In genomic region chr6:96947055-96947454, GRCh38 we compare ENCODE assay signal across 14 cellular contexts. TPM values are rescaled to one million over a fixed set of nuclear protein-coding genes. Genes with fewer than 3 reads are reported as not detected.
DNase-seq lines count a peak whose midpoint lies in the region; ATAC-seq and TF ChIP-seq lines count a peak whose summit lies in the region.
"Had no signal": no experiment of that assay in that cellular context is flagged by ENCODE, and none has a peak within 500 bp of the region (broad histone marks: within the 10 kb centered on the region; RNA-seq: fewer than 3 reads in every experiment).

No MANE protein-coding gene starts in this region.

- ATAC-seq in HCT116 = no peak
- peak; percentile 94 for ATAC-seq in HG03442 (IDR thresholded peaks at IDR 0.05; ENCODE audit: unreplicated experiment)
- ATAC-seq in stimulated activated effector memory CD8-positive, alpha-beta T cell treated with anti-CD3 and anti-CD28 coated beads, Interleukin-12 subunit alpha, Interleukin-12 subunit beta, amount 100 ng/mL, for 72 hours = peak; percentile 93
- ATAC-seq: A549, K562 had no signal

- no peak overlapping the region for H2AFZ ChIP-seq in HCT116 (ENCODE audit: low read depth, low read length, poor library complexity, severe bottlenecking)

- TF ChIP-seq POLR2A in HCT116 (IDR thresholded peaks at IDR 0.05; ENCODE audit: borderline replicate concordance, extremely low read depth, insufficient read depth, insufficient read length) = no peak

- peak; percentile 59 for DNase-seq in activated CD4-positive, alpha-beta T cell treated with anti-CD3 and anti-CD28 coated beads, Interleukin-2, amount 10 ng/mL, durations not matched to agents 24 days and 14 days
- no peak for DNase-seq in activated CD4-positive, alpha-beta T cell treated with anti-CD3 and anti-CD28 coated beads for 4 hours
- DNase-seq in HCT116 (ENCODE audit: low read depth, low spot score) (no peak), NCI-H187 (lab: John Stamatoyannopoulos, UW) (no peak), retina (no peak)
- DNase-seq in stimulated activated effector memory CD8-positive, alpha-beta T cell treated with anti-CD3 and anti-CD28 coated beads, Interleukin-12 subunit alpha, Interleukin-12 subunit beta, amount 100 ng/mL, for 72 hours (ENCODE audit: low spot score in 2 of 2) = no peak
- DNase-seq in stimulated activated naive CD4-positive, alpha-beta T cell treated with Interleukin-2 at 50 U/mL for 16 hours (lab: John Stamatoyannopoulos, UW) = no peak
- DNase-seq: amygdala, NCI-H82 had no signal

- peaks cover 4% of the 10 kb centered on the region for H3K27me3 Mint-ChIP-seq in activated CD4-positive, alpha-beta T cell treated with anti-CD3 and anti-CD28 coated beads, Interleukin-2, amount 10 ng/mL, durations not matched to agents 24 days and 14 days

- RAD21 ChIA-PET in HCT116 (lab: Charles Lee; ENCODE audit: low non-redundant PET in 1 of 2, low total read pairs in 2 of 2, uncharacterized antibody in 2 of 2, unreplicated experiment in 2 of 2) = no interaction called here

- no TSS peak for BruUV-seq in HCT116 (replicated peaks; lab: Mats Ljungman, UMichigan)

- no peaks in the 10 kb centered on the region for H4K20me1 ChIP-seq in HCT116 (ENCODE audit: insufficient read depth)

- H3K36me3 ChIP-seq in HCT116 (ENCODE audit: control insufficient read depth in 1 of 2, insufficient read depth in 2 of 2, low read length in 2 of 2) = no peaks in the 10 kb centered on the region

- no peaks in the 10 kb centered on the region for H3K4me1 ChIP-seq in HCT116 (ENCODE audit: control insufficient read depth in 1 of 2, insufficient read depth in 2 of 2, low read length in 2 of 2)
- H3K4me1 ChIP-seq: A549 had no signal

- CTCF ChIA-PET in HCT116 (lab: Charles Lee) = no interaction called here

- no peaks in the 10 kb centered on the region for H3K9me3 ChIP-seq in HCT116 (ENCODE audit: control insufficient read depth in 1 of 2, insufficient read depth in 1 of 2, low read depth in 1 of 2, low read length in 2 of 2)
- H3K9me3 ChIP-seq: A549 had no signal

- no peak overlapping the region for H3K9ac ChIP-seq in HCT116 (ENCODE audit: low read length)

- no peak overlapping the region for H3K4me3 Mint-ChIP-seq in activated CD4-positive, alpha-beta T cell treated with anti-CD3 and anti-CD28 coated beads, Interleukin-2, amount 10 ng/mL, durations not matched to agents 24 days and 14 days
- no peak overlapping the region for H3K4me3 Mint-ChIP-seq in stimulated activated effector memory CD8-positive, alpha-beta T cell treated with anti-CD3 and anti-CD28 coated beads, Interleukin-12 subunit alpha, Interleukin-12 subunit beta, amount 100 ng/mL, for 72 hours

- H3K4me2 ChIP-seq in HCT116 (ENCODE audit: low read length) = no peak overlapping the region
- H3K4me2 ChIP-seq: A549 had no signal

- H3K27ac Mint-ChIP-seq in activated CD4-positive, alpha-beta T cell treated with anti-CD3 and anti-CD28 coated beads, Interleukin-2, amount 10 ng/mL, durations not matched to agents 24 days and 14 days = no peak overlapping the region
- H3K27ac Mint-ChIP-seq in stimulated activated effector memory CD8-positive, alpha-beta T cell treated with anti-CD3 and anti-CD28 coated beads, Interleukin-12 subunit alpha, Interleukin-12 subunit beta, amount 100 ng/mL, for 72 hours = no peak overlapping the region

- H3K79me2 ChIP-seq in HCT116 (ENCODE audit: insufficient read depth, low read length) = no peaks in the 10 kb centered on the region

- H3K27ac ChIP-seq in HCT116 (ENCODE audit: low read depth, low read length) = no peak overlapping the region
- H3K27ac ChIP-seq: A549, VCaP had no signal

- no peak for TF ChIP-seq RAD21 in HCT116 (IDR thresholded peaks at IDR 0.05; ENCODE audit: low read depth)

- no peaks in the 10 kb centered on the region for H3K9me2 ChIP-seq in HCT116 (ENCODE audit: insufficient read depth)

- TF ChIP-seq CTCF in HCT116 (IDR thresholded peaks at IDR 0.05 in 2 of 3, conservative IDR thresholded peaks at IDR 0.05 in 1 of 3; ENCODE audit: borderline replicate concordance in 1 of 3, insufficient read depth in 1 of 3, low read depth in 2 of 3, low read length in 2 of 3) = no peak

- intact Hi-C loops in activated CD4-positive, alpha-beta T cell treated with anti-CD3 and anti-CD28 coated beads, Interleukin-2, amount 10 ng/mL, durations not matched to agents 24 days and 14 days (cut with micrococcal nuclease) = no loop called here
- intact Hi-C loops in HCT116 (cut with micrococcal nuclease) = no loop called here

- POLR2A ChIA-PET in HCT116 (lab: Charles Lee) = no interaction called here

- peaks cover 3% of the 10 kb centered on the region for H3K4me1 Mint-ChIP-seq in activated CD4-positive, alpha-beta T cell treated with anti-CD3 and anti-CD28 coated beads, Interleukin-2, amount 10 ng/mL, durations not matched to agents 24 days and 14 days
- no peaks in the 10 kb centered on the region for H3K4me1 Mint-ChIP-seq in stimulated activated effector memory CD8-positive, alpha-beta T cell treated with anti-CD3 and anti-CD28 coated beads, Interleukin-12 subunit alpha, Interleukin-12 subunit beta, amount 100 ng/mL, for 72 hours

- peaks cover 3% of the 10 kb centered on the region for H3K9me3 Mint-ChIP-seq in activated CD4-positive, alpha-beta T cell treated with anti-CD3 and anti-CD28 coated beads, Interleukin-2, amount 10 ng/mL, durations not matched to agents 24 days and 14 days
- no peaks in the 10 kb centered on the region for H3K9me3 Mint-ChIP-seq in stimulated activated effector memory CD8-positive, alpha-beta T cell treated with anti-CD3 and anti-CD28 coated beads, Interleukin-12 subunit alpha, Interleukin-12 subunit beta, amount 100 ng/mL, for 72 hours

- H3K4me3 ChIP-seq in HCT116 (replicated peaks in 1 of 2; ENCODE audit: low read depth in 1 of 2, low read length in 2 of 2) = no peak overlapping the region
- H3K4me3 ChIP-seq: A549, K562 had no signal

- H3K27me3 ChIP-seq in HCT116 (ENCODE audit: insufficient read depth, low read length) = no peaks in the 10 kb centered on the region

- peaks cover 2% of the 10 kb centered on the region for H3K36me3 Mint-ChIP-seq in activated CD4-positive, alpha-beta T cell treated with anti-CD3 and anti-CD28 coated beads, Interleukin-2, amount 10 ng/mL, durations not matched to agents 24 days and 14 days (ENCODE audit: low read depth)
- H3K36me3 Mint-ChIP-seq in stimulated activated effector memory CD8-positive, alpha-beta T cell treated with anti-CD3 and anti-CD28 coated beads, Interleukin-12 subunit alpha, Interleukin-12 subunit beta, amount 100 ng/mL, for 72 hours = no peaks in the 10 kb centered on the region

TF ChIP-seq in HCT116, 20 proteins besides CTCF, POLR2A, EP300 and RAD21:
- TF ChIP-seq FOSL1 (IDR thresholded peaks at IDR 0.05; ENCODE audit: low read depth) (no peak), SP1 (IDR thresholded peaks at IDR 0.05; ENCODE audit: low read depth) (no peak), SRF (IDR thresholded peaks at IDR 0.05; ENCODE audit: low read depth) (peak; percentile 21; the same call in 1 of the 2 replicates), ZFX (IDR thresholded peaks at IDR 0.05) (no peak)

RNA-seq across cellular contexts. Expression of gene KLHL32, which starts 22.5 kb away (rescaled TPM):
- 0.07 and 0.44 TPM in 2 replicates for total RNA-seq in activated CD4-positive, alpha-beta T cell treated with anti-CD3 and anti-CD28 coated beads, Interleukin-2, amount 10 ng/mL, durations not matched to agents 24 days and 14 days
- 0.81 TPM for total RNA-seq in HCT116 (2021; ENCODE audit: unreplicated experiment)
- 0.57 and 1.1 TPM in 2 replicates for polyA plus RNA-seq in HCT116 (2012)
- total RNA-seq: lung microvascular endothelial cell had no signal

RNA-seq across cellular contexts. Expression of gene NDUFAF4, which starts 49.4 kb away (rescaled TPM):
- total RNA-seq in activated CD4-positive, alpha-beta T cell treated with anti-CD3 and anti-CD28 coated beads, Interleukin-2, amount 10 ng/mL, durations not matched to agents 24 days and 14 days = 71.8 and 74.4 TPM in 2 replicates
- total RNA-seq in HCT116 (2021; ENCODE audit: unreplicated experiment) = 62.4 TPM
- 15.8 TPM in 2 replicates for polyA plus RNA-seq in HCT116 (2012)
